Comparison of ENCODE assay signal across 1 cellular context in the genomic region with DNA sequence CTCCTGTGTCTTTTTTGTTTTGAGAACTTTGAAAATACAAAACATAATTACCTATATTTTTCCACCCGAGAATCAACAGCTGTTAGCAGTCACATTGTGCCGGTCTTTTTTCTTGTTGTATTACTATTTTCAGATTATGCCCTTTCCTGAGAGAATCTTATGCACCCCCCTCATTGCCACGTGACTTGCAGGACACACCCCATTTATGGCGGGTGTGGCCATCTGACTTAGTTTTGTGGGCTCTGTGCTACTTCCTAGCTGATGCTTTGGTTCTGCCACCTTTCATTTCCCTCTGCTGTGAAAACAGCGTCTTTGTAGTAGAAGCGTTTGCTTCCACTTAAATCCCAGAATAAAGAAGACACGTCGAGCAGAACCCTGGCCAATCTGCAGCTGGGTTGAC.
TF ChIP-seq lines count a peak whose summit lies in the region.

No MANE protein-coding gene starts in this region.

TF ChIP-seq in K562, 482 proteins besides CTCF, POLR2A, EP300 and RAD21 (continued from another document):
- TF ChIP-seq SRF (CRISPR knock-in tag; IDR thresholded peaks at IDR 0.05) (peak in 1 of 2 experiments; percentile 74; a peak in 1 of 4 replicates), ZNF134 (CRISPR knock-in tag; conservative IDR thresholded peaks at IDR 0.05) (no peak), SAFB2 (IDR thresholded peaks at IDR 0.05; ENCODE audit: borderline replicate concordance, low read depth, low read length, severe bottlenecking) (no peak), POLR2AphosphoS2 (IDR thresholded peaks at IDR 0.05; ENCODE audit: low read length) (no peak), ERF (CRISPR knock-in tag; IDR thresholded peaks at IDR 0.05) (no peak), ZFP30 (CRISPR knock-in tag; IDR thresholded peaks at IDR 0.05; ENCODE audit: borderline replicate concordance) (no peak), DDX20 (tag; IDR thresholded peaks at IDR 0.05; ENCODE audit: low read depth) (no peak), RBFOX2 (IDR thresholded peaks at IDR 0.05; ENCODE audit: low read depth, low read length) (no peak), TEAD2 (tag; IDR thresholded peaks at IDR 0.05) (no peak)
- TF ChIP-seq, protein P1, sequence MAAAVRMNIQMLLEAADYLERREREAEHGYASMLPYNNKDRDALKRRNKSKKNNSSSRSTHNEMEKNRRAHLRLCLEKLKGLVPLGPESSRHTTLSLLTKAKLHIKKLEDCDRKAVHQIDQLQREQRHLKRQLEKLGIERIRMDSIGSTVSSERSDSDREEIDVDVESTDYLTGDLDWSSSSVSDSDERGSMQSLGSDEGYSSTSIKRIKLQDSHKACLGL (CRISPR knock-in tag; IDR thresholded peaks at IDR 0.05; ENCODE audit: borderline replicate concordance, poor library complexity, severe bottlenecking), result no peak
- TF ChIP-seq, protein P2, sequence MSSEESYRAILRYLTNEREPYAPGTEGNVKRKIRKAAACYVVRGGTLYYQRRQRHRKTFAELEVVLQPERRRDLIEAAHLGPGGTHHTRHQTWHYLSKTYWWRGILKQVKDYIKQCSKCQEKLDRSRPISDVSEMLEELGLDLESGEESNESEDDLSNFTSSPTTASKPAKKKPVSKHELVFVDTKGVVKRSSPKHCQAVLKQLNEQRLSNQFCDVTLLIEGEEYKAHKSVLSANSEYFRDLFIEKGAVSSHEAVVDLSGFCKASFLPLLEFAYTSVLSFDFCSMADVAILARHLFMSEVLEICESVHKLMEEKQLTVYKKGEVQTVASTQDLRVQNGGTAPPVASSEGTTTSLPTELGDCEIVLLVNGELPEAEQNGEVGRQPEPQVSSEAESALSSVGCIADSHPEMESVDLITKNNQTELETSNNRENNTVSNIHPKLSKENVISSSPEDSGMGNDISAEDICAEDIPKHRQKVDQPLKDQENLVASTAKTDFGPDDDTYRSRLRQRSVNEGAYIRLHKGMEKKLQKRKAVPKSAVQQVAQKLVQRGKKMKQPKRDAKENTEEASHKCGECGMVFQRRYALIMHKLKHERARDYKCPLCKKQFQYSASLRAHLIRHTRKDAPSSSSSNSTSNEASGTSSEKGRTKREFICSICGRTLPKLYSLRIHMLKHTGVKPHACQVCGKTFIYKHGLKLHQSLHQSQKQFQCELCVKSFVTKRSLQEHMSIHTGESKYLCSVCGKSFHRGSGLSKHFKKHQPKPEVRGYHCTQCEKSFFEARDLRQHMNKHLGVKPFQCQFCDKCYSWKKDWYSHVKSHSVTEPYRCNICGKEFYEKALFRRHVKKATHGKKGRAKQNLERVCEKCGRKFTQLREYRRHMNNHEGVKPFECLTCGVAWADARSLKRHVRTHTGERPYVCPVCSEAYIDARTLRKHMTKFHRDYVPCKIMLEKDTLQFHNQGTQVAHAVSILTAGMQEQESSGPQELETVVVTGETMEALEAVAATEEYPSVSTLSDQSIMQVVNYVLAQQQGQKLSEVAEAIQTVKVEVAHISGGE (CRISPR knock-in tag; IDR thresholded peaks at IDR 0.05), result no peak
- TF ChIP-seq, protein P3, sequence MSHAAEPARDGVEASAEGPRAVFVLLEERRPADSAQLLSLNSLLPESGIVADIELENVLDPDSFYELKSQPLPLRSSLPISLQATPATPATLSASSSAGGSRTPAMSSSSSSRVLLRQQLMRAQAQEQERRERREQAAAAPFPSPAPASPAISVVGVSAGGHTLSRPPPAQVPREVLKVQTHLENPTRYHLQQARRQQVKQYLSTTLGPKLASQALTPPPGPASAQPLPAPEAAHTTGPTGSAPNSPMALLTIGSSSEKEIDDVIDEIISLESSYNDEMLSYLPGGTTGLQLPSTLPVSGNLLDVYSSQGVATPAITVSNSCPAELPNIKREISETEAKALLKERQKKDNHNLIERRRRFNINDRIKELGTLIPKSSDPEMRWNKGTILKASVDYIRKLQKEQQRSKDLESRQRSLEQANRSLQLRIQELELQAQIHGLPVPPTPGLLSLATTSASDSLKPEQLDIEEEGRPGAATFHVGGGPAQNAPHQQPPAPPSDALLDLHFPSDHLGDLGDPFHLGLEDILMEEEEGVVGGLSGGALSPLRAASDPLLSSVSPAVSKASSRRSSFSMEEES (CRISPR knock-in tag; IDR thresholded peaks at IDR 0.05), result peak; percentile 85
- TF ChIP-seq, protein P4, sequence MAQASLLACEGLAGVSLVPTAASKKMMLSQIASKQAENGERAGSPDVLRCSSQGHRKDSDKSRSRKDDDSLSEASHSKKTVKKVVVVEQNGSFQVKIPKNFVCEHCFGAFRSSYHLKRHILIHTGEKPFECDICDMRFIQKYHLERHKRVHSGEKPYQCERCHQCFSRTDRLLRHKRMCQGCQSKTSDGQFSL (CRISPR knock-in tag; IDR thresholded peaks at IDR 0.05), result no peak
- TF ChIP-seq, protein P4 (tag; IDR thresholded peaks at IDR 0.05), result 0 out of 4 replicates have a peak, but pooled peaks of 1 of the 2 experiments have one; percentile 52
